Comparison of ENCODE assay signal across 12 cellular contexts in genomic region chr12:574475-575128, GRCh38.
A peak's percentile ranks its signal among the peaks of the same experiment; 100 is the strongest.
DNase-seq lines count a peak whose midpoint lies in the region; ATAC-seq and TF ChIP-seq lines count a peak whose summit lies in the region.
"Had no signal": no experiment of that assay in that cellular context is flagged by ENCODE, and none has a peak within 500 bp of the region (broad histone marks: within the 10 kb centered on the region; RNA-seq: fewer than 3 reads in every experiment).

No MANE protein-coding gene starts in this region.

- BruUV-seq in Caco-2 (replicated peaks; lab: Mats Ljungman, UMichigan) = no TSS peak

- H3K27me3 Mint-ChIP-seq in Caco-2 (ENCODE audit: insufficient read depth, unreplicated experiment) = no peaks in the 10 kb centered on the region

- H3K4me1 ChIP-seq in Caco-2 = peaks cover 56% of the 10 kb centered on the region

- ATAC-seq in HG03139 (IDR thresholded peaks at IDR 0.05; ENCODE audit: unreplicated experiment) (no peak), HG03095 (IDR thresholded peaks at IDR 0.05; ENCODE audit: unreplicated experiment) (no peak)

- peaks cover 36% of the 10 kb centered on the region for H3K4me1 Mint-ChIP-seq in Caco-2 (ENCODE audit: low read depth, unreplicated experiment)

- POLR2A ChIA-PET in Caco-2 (lab: Charles Lee) = interaction anchor here (0.6 kb wide), 1 partner anchor 37 kb away, joined by 3 read pairs; no protein-coding TSS in a partner anchor

- no peaks in the 10 kb centered on the region for H3K9me3 ChIP-seq in Caco-2
- H3K9me3 ChIP-seq in KOPT-K1 (ENCODE audit: insufficient read depth, low read length, poor library complexity, severe bottlenecking) = no peaks in the 10 kb centered on the region
- H3K9me3 ChIP-seq: spleen had no signal

- no peaks in the 10 kb centered on the region for H3K27me3 ChIP-seq in Caco-2 (replicated peaks; ENCODE audit: control insufficient read depth, insufficient read depth, low read length)
- H3K27me3 ChIP-seq: spleen had no signal

- no peak for TF ChIP-seq CTCF in Caco-2 (IDR thresholded peaks at IDR 0.05; ENCODE audit: insufficient read depth in 1 of 2, low read depth in 1 of 2, low read length in 1 of 2, severe bottlenecking in 1 of 2, unreplicated experiment in 1 of 2)

- peaks cover 24% of the 10 kb centered on the region for H3K36me3 Mint-ChIP-seq in Caco-2 (ENCODE audit: insufficient read depth, unreplicated experiment)

- intact Hi-C loops in Caco-2 (cut with micrococcal nuclease; ENCODE audit: unreplicated experiment) = loop anchor here (10.0 kb wide), 1 partner anchor 520 kb away; no protein-coding TSS in a partner anchor

- H3K27ac ChIP-seq in KOPT-K1 (ENCODE audit: low read depth, low read length, poor library complexity, severe bottlenecking) = peak overlapping the region; percentile 75

- H3K27ac Mint-ChIP-seq in Caco-2 (ENCODE audit: unreplicated experiment) = peak overlapping the region; percentile 67

- H3K9me3 Mint-ChIP-seq in Caco-2 (ENCODE audit: unreplicated experiment) = no peaks in the 10 kb centered on the region

- DNase-seq in Caco-2 (peak in 1 of 2 experiments; percentile 19), dedifferentiated amniotic fluid mesenchymal stem cell (ENCODE audit: extremely low spot score) (peak; percentile 22), non-pigmented ciliary epithelial cell (ENCODE audit: low read depth) (peak; percentile 38), NOMO-1 treated with DMSO at 0.1 percent for 48 hours (lab: John Stamatoyannopoulos, UW; ENCODE audit: unreplicated experiment) (no peak), medulla oblongata (ENCODE audit: extremely low spot score) (no peak)
- DNase-seq: anterior cingulate cortex; DMS79; spleen; stimulated activated naive CD4-positive, alpha-beta T cell had no signal

- H3K4me3 Mint-ChIP-seq in Caco-2 (ENCODE audit: unreplicated experiment) = no peak overlapping the region

- H3K4me3 ChIP-seq in Caco-2 (ENCODE audit: low read depth, low read length) = no peak overlapping the region
- H3K4me3 ChIP-seq: spleen had no signal

- no peaks in the 10 kb centered on the region for H3K36me3 ChIP-seq in Caco-2 (ENCODE audit: control insufficient read depth, insufficient read depth, low read length)
- no peaks in the 10 kb centered on the region for H3K36me3 ChIP-seq in KOPT-K1 (ENCODE audit: insufficient read depth, low read length)
- H3K36me3 ChIP-seq: spleen had no signal

- CTCF ChIA-PET in Caco-2 (lab: Charles Lee) = interaction anchor here (0.7 to 2.7 kb wide), 4 partner anchors 151 to 519 kb away, joined by 3 to 80 read pairs (median 6); partner anchors contain the start of gene WNK1

Comparison
In these comparisons a context has a peak if more than half of its experiments do, and no peak if none do; other contexts are left out.
1. DNase-seq: peak in dedifferentiated amniotic fluid mesenchymal stem cell (single experiment) and non-pigmented ciliary epithelial cell (single experiment); none in NOMO-1 treated with DMSO at 0.1 percent for 48 hours (single experiment) and medulla oblongata (single experiment).